ENCODE assay signal across 28 cellular contexts in genomic region chr11:106369224-106369623, GRCh38.
DNase-seq lines count a peak whose midpoint lies in the region; FAIRE-seq and TF ChIP-seq lines count a peak whose summit lies in the region.
"Had no signal": no experiment of that assay in that cellular context is flagged by ENCODE, and none has a peak within 500 bp of the region (broad histone marks: within the 10 kb centered on the region; RNA-seq: fewer than 3 reads in every experiment).

No MANE protein-coding gene starts in this region.

- H3K36me3 Mint-ChIP-seq in HFFc6 (ENCODE audit: low read depth) (no peaks in the 10 kb centered on the region; the same call in 1 of the 2 replicates), astrocyte (ENCODE audit: low read depth, unreplicated experiment) (no peaks in the 10 kb centered on the region)
- H3K36me3 Mint-ChIP-seq: activated naive CD4-positive, alpha-beta T cell treated with anti-CD3 and anti-CD28 coated beads, Interleukin-2, amount 50 U/mL, for 24 hours; memory B cell; neural progenitor cell had no signal

- no peak for DNase-seq in HFFc6
- no peak for DNase-seq in astrocyte (ENCODE audit: low read depth)
- peak; percentile 9 for DNase-seq in fibroblast of mammary gland (ENCODE audit: low read depth)
- no peak for DNase-seq in NCI-H446 treated with DMSO at 0.1 percent for 48 hours (lab: John Stamatoyannopoulos, UW)
- DNase-seq in D341Med (ENCODE audit: low spot score) = no peak
- no peak for DNase-seq in CD1c-positive myeloid dendritic cell (ENCODE audit: extremely low spot score)
- DNase-seq: activated B cell treated with CpG ODN at 0.5 μM for 24 hours; activated CD4-positive, alpha-beta T cell treated with anti-CD3 and anti-CD28 coated beads, Interleukin-2, amount 50 U/mL, for 1 hour; CD4-positive, alpha-beta T cell; dorsolateral prefrontal cortex; H7; heart right ventricle; left colon; NCI-H1092; NCI-H187; NCI-H526; NK-92 treated with Interleukin-12 subunit alpha and Interleukin-12 subunit beta, amount 100 ng/mL, for 24 hours; Peyer's patch; posterior cingulate gyrus; stimulated activated naive CD4-positive, alpha-beta T cell treated with Interleukin-2 at 50 U/mL for 16 hours; T-helper 1 cell; testis had no signal

- H3K27me3 Mint-ChIP-seq in HFFc6 (ENCODE audit: insufficient read depth) = no peaks in the 10 kb centered on the region
- H3K27me3 Mint-ChIP-seq in astrocyte (ENCODE audit: low read depth, unreplicated experiment) = no peaks in the 10 kb centered on the region
- H3K27me3 Mint-ChIP-seq: activated B cell treated with CpG ODN at 0.5 μM for 24 hours; activated naive CD4-positive, alpha-beta T cell treated with anti-CD3 and anti-CD28 coated beads, Interleukin-2, amount 50 U/mL, for 24 hours; CD4-positive, alpha-beta T cell; central memory CD8-positive, alpha-beta T cell; memory B cell had no signal

- H3K9me3 Mint-ChIP-seq in HFFc6 = no peaks in the 10 kb centered on the region
- no peaks in the 10 kb centered on the region for H3K9me3 Mint-ChIP-seq in astrocyte (ENCODE audit: unreplicated experiment)
- H3K9me3 Mint-ChIP-seq: activated B cell treated with CpG ODN at 0.5 μM for 24 hours; activated naive CD4-positive, alpha-beta T cell treated with anti-CD3 and anti-CD28 coated beads, Interleukin-2, amount 50 U/mL, for 24 hours; CD4-positive, alpha-beta T cell; neural progenitor cell had no signal

- H3K4me1 Mint-ChIP-seq in HFFc6 (ENCODE audit: low read depth) (peaks cover 38% of the 10 kb centered on the region), astrocyte (ENCODE audit: low read depth, unreplicated experiment) (peaks cover 16% of the 10 kb centered on the region)
- H3K4me1 Mint-ChIP-seq: activated B cell treated with CpG ODN at 0.5 μM for 24 hours; activated naive CD4-positive, alpha-beta T cell treated with anti-CD3 and anti-CD28 coated beads, Interleukin-2, amount 50 U/mL, for 24 hours; central memory CD8-positive, alpha-beta T cell; memory B cell; neural progenitor cell had no signal

- no peak for FAIRE-seq in astrocyte (lab: Jason Lieb, UNC)
- FAIRE-seq: GM12892 had no signal

- H3K9me3 ChIP-seq in astrocyte (ENCODE audit: insufficient read depth, low read depth, low read length) (no peaks in the 10 kb centered on the region), skeletal muscle satellite cell (replicated peaks; ENCODE audit: low read length) (no peaks in the 10 kb centered on the region)
- H3K9me3 ChIP-seq: heart right ventricle, Peyer's patch, testis had no signal

- H3K4me1 ChIP-seq in astrocyte (ENCODE audit: insufficient read depth, low read length) (peaks cover 14% of the 10 kb centered on the region), skeletal muscle satellite cell (ENCODE audit: control insufficient read depth, insufficient read depth, low read length) (peaks cover 23% of the 10 kb centered on the region)
- H3K4me1 ChIP-seq: heart right ventricle, neural progenitor cell, Peyer's patch, testis had no signal

- peak overlapping the region; percentile 72 for H3K27ac ChIP-seq in astrocyte (ENCODE audit: low read depth, low read length)
- H3K27ac ChIP-seq: dorsolateral prefrontal cortex, heart right ventricle, neural progenitor cell, Peyer's patch, testis had no signal

- peak overlapping the region; percentile 61; the same call in 1 of the 2 replicates for H3K4me3 Mint-ChIP-seq in HFFc6
- no peak overlapping the region for H3K4me3 Mint-ChIP-seq in astrocyte (ENCODE audit: unreplicated experiment)
- H3K4me3 Mint-ChIP-seq: activated B cell treated with CpG ODN at 0.5 μM for 24 hours; activated naive CD4-positive, alpha-beta T cell treated with anti-CD3 and anti-CD28 coated beads, Interleukin-2, amount 50 U/mL, for 24 hours; CD4-positive, alpha-beta T cell; central memory CD8-positive, alpha-beta T cell; memory B cell; neural progenitor cell had no signal

- H3K36me3 ChIP-seq in astrocyte (ENCODE audit: insufficient read depth, low read length) (no peaks in the 10 kb centered on the region), skeletal muscle satellite cell (ENCODE audit: insufficient read depth, low read length) (no peaks in the 10 kb centered on the region)
- H3K36me3 ChIP-seq: heart right ventricle, neural progenitor cell, Peyer's patch had no signal

- TF ChIP-seq CTCF in HFFc6 (IDR thresholded peaks at IDR 0.05) (peak; percentile 37; the same call in 1 of the 2 replicates), astrocyte (IDR thresholded peaks at IDR 0.05; ENCODE audit: insufficient read depth, low read depth, low read length) (no peak), fibroblast of mammary gland (conservative IDR thresholded peaks at IDR 0.05; ENCODE audit: control insufficient read depth, insufficient read depth, low read depth, low read length) (peak; percentile 2)

- H3K9ac ChIP-seq in astrocyte (ENCODE audit: low read length) = peak overlapping the region; percentile 44
- H3K9ac ChIP-seq in skeletal muscle satellite cell (ENCODE audit: low read depth, low read length) = peak overlapping the region; percentile 9
- H3K9ac ChIP-seq: neural progenitor cell had no signal

- H3K4me2 ChIP-seq in astrocyte (ENCODE audit: low read length) = peak overlapping the region; percentile 58
- H3K4me2 ChIP-seq in skeletal muscle satellite cell (ENCODE audit: low read length) = peak overlapping the region; percentile 41
- H3K4me2 ChIP-seq: neural progenitor cell had no signal

- H2AFZ ChIP-seq in astrocyte (ENCODE audit: low read depth, low read length) = peak overlapping the region; percentile 22

- H3K27ac Mint-ChIP-seq in HFFc6 (peak overlapping the region; percentile 82), astrocyte (ENCODE audit: unreplicated experiment) (peak overlapping the region; percentile 34)
- H3K27ac Mint-ChIP-seq: activated B cell treated with CpG ODN at 0.5 μM for 24 hours; activated naive CD4-positive, alpha-beta T cell treated with anti-CD3 and anti-CD28 coated beads, Interleukin-2, amount 50 U/mL, for 24 hours; CD4-positive, alpha-beta T cell; memory B cell; neural progenitor cell had no signal

- no peaks in the 10 kb centered on the region for H3K79me2 ChIP-seq in astrocyte (ENCODE audit: insufficient read depth, low read length)

- H4K20me1 ChIP-seq in astrocyte (ENCODE audit: insufficient read depth, low read length) = no peaks in the 10 kb centered on the region

- H3K27me3 ChIP-seq in astrocyte (ENCODE audit: insufficient read depth, low read length) = no peaks in the 10 kb centered on the region
- H3K27me3 ChIP-seq in skeletal muscle satellite cell (ENCODE audit: control insufficient read depth, insufficient read depth, low read length) = no peaks in the 10 kb centered on the region
- H3K27me3 ChIP-seq: dorsolateral prefrontal cortex, heart right ventricle, neural progenitor cell, Peyer's patch, testis had no signal

- H3K4me3 ChIP-seq in astrocyte (ENCODE audit: insufficient read depth, low read depth, low read length) (no peak overlapping the region), fibroblast of mammary gland (ENCODE audit: control insufficient read depth, low read depth, low read length) (no peak overlapping the region), skeletal muscle satellite cell (ENCODE audit: low read length) (no peak overlapping the region)
- H3K4me3 ChIP-seq: dorsolateral prefrontal cortex, heart right ventricle, neural progenitor cell, Peyer's patch, testis had no signal
